ENCODE assay signal across 15 cellular contexts in genomic region chr10:17237915-17238444, GRCh38. TPM values are rescaled to one million over a fixed set of nuclear protein-coding genes. Genes with fewer than 3 reads are reported as not detected.
DNase-seq lines count a peak whose midpoint lies in the region; ATAC-seq and TF ChIP-seq lines count a peak whose summit lies in the region.
"Had no signal": no experiment of that assay in that cellular context is flagged by ENCODE, and none has a peak within 500 bp of the region (broad histone marks: within the 10 kb centered on the region; RNA-seq: fewer than 3 reads in every experiment).

No MANE protein-coding gene starts in this region.

- H3K4me1 Mint-ChIP-seq in neural crest cell = peaks cover 44% of the 10 kb centered on the region

- H3K27ac Mint-ChIP-seq in neural crest cell (ENCODE audit: unreplicated experiment) = no peak overlapping the region
- H3K27ac Mint-ChIP-seq: activated naive CD8-positive, alpha-beta T cell treated with anti-CD3 and anti-CD28 coated beads, Interleukin-2, amount 10 ng/mL, durations not matched to agents 7 days and 5 days had no signal

- H3K27ac ChIP-seq in coronary artery = peak overlapping the region; percentile 69 to 79

- H3K9me3 Mint-ChIP-seq in neural crest cell = no peaks in the 10 kb centered on the region
- H3K9me3 Mint-ChIP-seq: activated naive CD8-positive, alpha-beta T cell treated with anti-CD3 and anti-CD28 coated beads, Interleukin-2, amount 10 ng/mL, durations not matched to agents 7 days and 5 days; naive B cell had no signal

- H3K27me3 Mint-ChIP-seq in neural crest cell (ENCODE audit: low read depth) = peaks cover 2% of the 10 kb centered on the region
- H3K27me3 Mint-ChIP-seq: activated naive CD8-positive, alpha-beta T cell treated with anti-CD3 and anti-CD28 coated beads, Interleukin-2, amount 10 ng/mL, durations not matched to agents 7 days and 5 days; naive B cell had no signal

- in situ Hi-C loops in Caki2 (cut with HindIII; ENCODE audit: low pct_unique_long_range_greater_than_20kb, low sequenced_read_pairs) = no loop called here
- in situ Hi-C loops in KBM-7 (cut with MboI; ENCODE audit: low pct_unique_long_range_greater_than_20kb, low sequenced_read_pairs) = loop anchor here (25.0 kb wide), 1 partner anchor 351 kb away; no protein-coding TSS in a partner anchor

- H3K4me3 ChIP-seq in NB4 (ENCODE audit: low read depth, low read length) = no peak overlapping the region
- no peak overlapping the region for H3K4me3 ChIP-seq in coronary artery

- no peak for TF ChIP-seq CTCF in NB4 (IDR thresholded peaks at IDR 0.05; ENCODE audit: low read depth, low read length)
- TF ChIP-seq CTCF in coronary artery (IDR thresholded peaks at IDR 0.05) = no peak
- TF ChIP-seq CTCF in neural crest cell (conservative IDR thresholded peaks at IDR 0.05) = no peak

- peak; percentile 64 for DNase-seq in Caki2 (ENCODE audit: low read depth)
- DNase-seq in NB4 (ENCODE audit: low read depth) = peak; percentile 6
- no peak for DNase-seq in coronary artery (ENCODE audit: low spot score)
- DNase-seq in neural crest cell (ENCODE audit: low read depth, low spot score) = no peak
- DNase-seq in KBM-7 = no peak
- DNase-seq in stimulated activated CD4-positive, alpha-beta T cell treated with anti-CD3 and anti-CD28 coated beads, Interleukin-4, amount 100 ng/mL, for 24 hours = no peak
- no peak for DNase-seq in stimulated activated CD4-positive, alpha-beta T cell treated with anti-CD3 and anti-CD28 coated beads, Interleukin-1b, Interleukin-23, amount 100 ng/mL, for 48 hours
- DNase-seq: activated CD4-positive, alpha-beta T cell treated with anti-CD3 and anti-CD28 coated beads, Interleukin-2, amount 50 U/mL, for 4 hours; activated naive CD8-positive, alpha-beta T cell treated with anti-CD3 and anti-CD28 coated beads, Interleukin-2, amount 10 ng/mL, durations not matched to agents 7 days and 5 days; naive B cell; NCI-H2227 treated with DMSO at 0.1 percent for 48 hours; SHP77; stimulated activated naive CD8-positive, alpha-beta T cell treated with anti-CD3 and anti-CD28 coated beads, Interleukin-15, Interleukin-2, amounts not matched to agents 100 U/mL and 50 U/mL, for 24 hours had no signal

- ATAC-seq in GM21423 (IDR thresholded peaks at IDR 0.05; ENCODE audit: unreplicated experiment) = no peak
- ATAC-seq: HepG2; stimulated activated naive CD8-positive, alpha-beta T cell treated with anti-CD3 and anti-CD28 coated beads, Interleukin-15, Interleukin-2, amounts not matched to agents 100 U/mL and 50 U/mL, for 24 hours had no signal

- TF ChIP-seq POLR2A in NB4 (IDR thresholded peaks at IDR 0.05; ENCODE audit: extremely low read depth, insufficient read length) = no peak

- peaks cover 34% of the 10 kb centered on the region for H3K36me3 Mint-ChIP-seq in neural crest cell (ENCODE audit: low read depth)

- H3K4me3 Mint-ChIP-seq in neural crest cell = peak overlapping the region; percentile 16
- H3K4me3 Mint-ChIP-seq: activated naive CD8-positive, alpha-beta T cell treated with anti-CD3 and anti-CD28 coated beads, Interleukin-2, amount 10 ng/mL, durations not matched to agents 7 days and 5 days had no signal

RNA-seq across cellular contexts. Expression of gene VIM, which starts 9.9 kb away (rescaled TPM):
- total RNA-seq in Caki2 (2014; rRNA removed; shearing (Covaris generic); ENCODE audit: low replicate concordance) = 4,560 and 4,793 TPM in 2 replicates
- total RNA-seq in neural crest cell = 1,786 and 1,791 TPM in 2 replicates
- total RNA-seq: HepG2 had no signal

RNA-seq across cellular contexts. Expression of gene TRDMT1, which starts 36.5 kb away (rescaled TPM):
- 5.2 and 8.7 TPM in 2 replicates for total RNA-seq in Caki2 (2014; rRNA removed; shearing (Covaris generic); ENCODE audit: low replicate concordance)
- 17.3 and 20.6 TPM in 2 replicates for total RNA-seq in neural crest cell

Comparison
In these comparisons a context has a peak if more than half of its experiments do, and no peak if none do; other contexts are left out.
1. DNase-seq: peak in Caki2 (single experiment) and NB4 (single experiment); none in coronary artery (single experiment), neural crest cell (single experiment), KBM-7 (single experiment), stimulated activated CD4-positive, alpha-beta T cell treated with anti-CD3 and anti-CD28 coated beads, Interleukin-4, amount 100 ng/mL, for 24 hours (single experiment) and stimulated activated CD4-positive, alpha-beta T cell treated with anti-CD3 and anti-CD28 coated beads, Interleukin-1b, Interleukin-23, amount 100 ng/mL, for 48 hours (single experiment).